In the genomic region with DNA sequence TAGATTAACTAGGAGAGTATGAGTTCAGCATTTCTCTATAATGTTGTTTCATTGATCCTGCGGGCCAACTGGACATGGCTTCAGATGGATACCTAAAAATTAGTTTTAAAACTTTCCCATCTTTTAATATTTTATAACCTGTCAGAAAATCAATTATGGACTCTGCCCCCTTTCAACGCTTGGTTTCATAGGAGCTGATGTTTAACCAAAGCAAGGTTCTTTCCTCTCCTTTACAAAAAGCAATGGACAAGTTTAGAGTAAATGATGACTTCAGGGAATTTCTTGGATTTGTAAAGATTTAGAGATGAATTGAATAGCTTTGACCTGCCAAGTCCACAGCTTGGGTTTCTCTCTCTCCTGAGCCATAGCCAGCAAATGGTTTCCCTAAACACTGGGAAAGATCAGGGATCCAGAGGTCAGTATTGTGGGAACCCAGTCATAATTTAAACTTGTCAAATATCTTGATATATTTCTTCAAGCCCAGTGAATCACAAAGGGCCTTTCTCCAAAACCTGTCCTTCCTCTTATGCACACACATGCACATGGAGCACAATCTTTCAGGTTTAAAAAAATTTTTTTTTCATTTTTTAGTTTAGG, we compare ENCODE assay signal across 33 cellular contexts.
A peak's percentile ranks its signal among the peaks of the same experiment; 100 is the strongest.
DNase-seq lines count a peak whose midpoint lies in the region; ATAC-seq, FAIRE-seq and TF ChIP-seq lines count a peak whose summit lies in the region.
"Had no signal": no experiment of that assay in that cellular context is flagged by ENCODE, and none has a peak within 500 bp of the region (broad histone marks: within the 10 kb centered on the region; RNA-seq: fewer than 3 reads in every experiment).

No MANE protein-coding gene starts in this region.

- H2AFZ ChIP-seq in astrocyte (ENCODE audit: low read depth, low read length) = no peak overlapping the region

- TF ChIP-seq CTCF in astrocyte (IDR thresholded peaks at IDR 0.05; ENCODE audit: insufficient read depth, low read depth, low read length) (no peak), fibroblast of villous mesenchyme (IDR thresholded peaks at IDR 0.05; ENCODE audit: insufficient read depth, low read depth, low read length) (no peak), pancreas (IDR thresholded peaks at IDR 0.05) (no peak), A673 (conservative IDR thresholded peaks at IDR 0.05; ENCODE audit: low read depth, low read length) (no peak)

- H3K27me3 Mint-ChIP-seq in astrocyte (ENCODE audit: low read depth, unreplicated experiment) = peaks cover 7% of the 10 kb centered on the region

- no peaks in the 10 kb centered on the region for H3K4me1 ChIP-seq in astrocyte (ENCODE audit: insufficient read depth, low read length)
- H3K4me1 ChIP-seq in pancreas = peaks cover 0 to 5% (median 0%) of the 10 kb centered on the region in 3 donors
- no peaks in the 10 kb centered on the region for H3K4me1 ChIP-seq in A673 (ENCODE audit: insufficient read depth, low read length, poor library complexity, severe bottlenecking)
- H3K4me1 ChIP-seq: upper lobe of right lung had no signal

- no peaks in the 10 kb centered on the region for H3K79me2 ChIP-seq in astrocyte (ENCODE audit: insufficient read depth, low read length)

- H3K9ac ChIP-seq in astrocyte (ENCODE audit: low read length) = no peak overlapping the region
- H3K9ac ChIP-seq: KMS-11 had no signal

- BruUV-seq in A673 (replicated peaks; lab: Mats Ljungman, UMichigan) = no TSS peak

- no peak overlapping the region for H3K4me3 Mint-ChIP-seq in astrocyte (ENCODE audit: unreplicated experiment)
- H3K4me3 Mint-ChIP-seq: activated CD8-positive, alpha-beta memory T cell treated with anti-CD3 and anti-CD28 coated beads, Interleukin-2, amount 10 ng/mL, durations not matched to agents 7 days and 5 days; activated naive CD8-positive, alpha-beta T cell treated with anti-CD3 and anti-CD28 coated beads, Interleukin-2, amount 50 U/mL, for 24 hours; CD4-positive, alpha-beta memory T cell; central memory CD8-positive, alpha-beta T cell; immature natural killer cell; naive thymus-derived CD8-positive, alpha-beta T cell had no signal

- ATAC-seq in pancreas = peak in 3 of 4 donors; percentile 59 to 78 (median 78)
- ATAC-seq: A549; activated CD8-positive, alpha-beta memory T cell treated with anti-CD3 and anti-CD28 coated beads, Interleukin-2, amount 10 ng/mL, durations not matched to agents 7 days and 5 days; activated naive CD8-positive, alpha-beta T cell treated with anti-CD3 and anti-CD28 coated beads, Interleukin-2, amount 50 U/mL, for 24 hours; left ventricle myocardium superior; naive thymus-derived CD8-positive, alpha-beta T cell; Panc1; T-helper 17 cell; upper lobe of right lung had no signal

- POLR2A ChIA-PET in A673 (lab: Charles Lee; ENCODE audit: low non-redundant PET) = no interaction called here

- H3K27me3 ChIP-seq in astrocyte (ENCODE audit: insufficient read depth, low read length) = no peaks in the 10 kb centered on the region
- no peaks in the 10 kb centered on the region for H3K27me3 ChIP-seq in pancreas
- peaks cover 2% of the 10 kb centered on the region for H3K27me3 ChIP-seq in A673 (replicated peaks; ENCODE audit: insufficient read depth, low read depth, low read length, poor library complexity)
- H3K27me3 ChIP-seq: suprapubic skin, upper lobe of right lung had no signal

- CTCF ChIA-PET in A673 (lab: Charles Lee) = no interaction called here

- H3K9me3 ChIP-seq in astrocyte (ENCODE audit: insufficient read depth, low read depth, low read length) = no peaks in the 10 kb centered on the region
- no peaks in the 10 kb centered on the region for H3K9me3 ChIP-seq in pancreas
- no peaks in the 10 kb centered on the region for H3K9me3 ChIP-seq in A673 (ENCODE audit: low read depth, low read length, poor library complexity, severe bottlenecking)
- H3K9me3 ChIP-seq: A549, suprapubic skin, upper lobe of right lung had no signal

- intact Hi-C loops in pancreas (cut with DNase I) (no loop called here), A673 (cut with micrococcal nuclease; ENCODE audit: unreplicated experiment) (no loop called here)

- H3K4me2 ChIP-seq in astrocyte (ENCODE audit: low read length) = no peak overlapping the region
- H3K4me2 ChIP-seq: A549, KMS-11 had no signal

- no peaks in the 10 kb centered on the region for H4K20me1 ChIP-seq in astrocyte (ENCODE audit: insufficient read depth, low read length)

- DNase-seq in EL = peak; percentile 39
- peak; percentile 64 for DNase-seq in astrocyte (ENCODE audit: low read depth)
- DNase-seq in fibroblast of villous mesenchyme (ENCODE audit: low read depth) = peak; percentile 15
- peak in 1 of 6 donors; percentile 15 for DNase-seq in pancreas
- no peak for DNase-seq in activated T-cell treated with anti-CD3 and anti-CD28 coated beads, Interleukin-2, amount 50 U/mL, for 1 hour
- DNase-seq in A673 (ENCODE audit: low spot score) = no peak
- no peak for DNase-seq in stimulated activated CD4-positive, alpha-beta T cell treated with anti-CD3 and anti-CD28 coated beads, Interleukin-1b, Interleukin-23, amount 100 ng/mL, for 48 hours
- DNase-seq in activated CD4-positive, alpha-beta T cell treated with anti-CD3 and anti-CD28 coated beads for 1 hour = no peak
- DNase-seq: activated CD4-positive, alpha-beta T cell treated with anti-CD3 and anti-CD28 coated beads, Interleukin-2, amount 50 U/mL, for 4 hours; activated CD8-positive, alpha-beta memory T cell treated with anti-CD3 and anti-CD28 coated beads, Interleukin-2, amount 10 ng/mL, durations not matched to agents 7 days and 5 days; activated naive CD8-positive, alpha-beta T cell treated with anti-CD3 and anti-CD28 coated beads, Interleukin-2, amount 50 U/mL, for 24 hours; activated T-cell treated with anti-CD3 and anti-CD28 coated beads, Interleukin-2, amount 50 U/mL, for 48 hours; CD4-positive, alpha-beta memory T cell; DMS 273 treated with DMSO at 0.1 percent for 48 hours; immature natural killer cell; left ventricle myocardium superior; midbrain; naive thymus-derived CD8-positive, alpha-beta T cell; NCI-H1417 treated with DMSO at 0.1 percent for 48 hours; NCI-H2081; NCI-H526; NK-92 treated with Interleukin-12 subunit alpha and Interleukin-12 subunit beta, amount 100 ng/mL, for 24 hours; Right ventricle myocardium superior; stimulated activated naive CD4-positive, alpha-beta T cell; T-helper 17 cell; upper lobe of right lung had no signal

- no peak overlapping the region for H3K27ac ChIP-seq in astrocyte (ENCODE audit: low read depth, low read length)
- peak overlapping the region in 2 of 4 donors; percentile 48 to 63 for H3K27ac ChIP-seq in pancreas
- H3K27ac ChIP-seq in A673 (ENCODE audit: low read depth, low read length, poor library complexity, severe bottlenecking) = no peak overlapping the region
- H3K27ac ChIP-seq: A549, KMS-11, skin epidermis, suprapubic skin, upper lobe of right lung had no signal

- no peaks in the 10 kb centered on the region for H3K9me3 Mint-ChIP-seq in astrocyte (ENCODE audit: unreplicated experiment)
- H3K9me3 Mint-ChIP-seq: activated naive CD8-positive, alpha-beta T cell treated with anti-CD3 and anti-CD28 coated beads, Interleukin-2, amount 50 U/mL, for 24 hours; CD4-positive, alpha-beta memory T cell; central memory CD8-positive, alpha-beta T cell; immature natural killer cell; naive thymus-derived CD8-positive, alpha-beta T cell had no signal

- H3K36me3 ChIP-seq in astrocyte (ENCODE audit: insufficient read depth, low read length) (no peaks in the 10 kb centered on the region), pancreas (no peaks in the 10 kb centered on the region), A673 (ENCODE audit: insufficient read depth, low read length, poor library complexity, severe bottlenecking) (no peaks in the 10 kb centered on the region)
- H3K36me3 ChIP-seq: suprapubic skin, upper lobe of right lung had no signal

- no peak overlapping the region for H3K27ac Mint-ChIP-seq in astrocyte (ENCODE audit: unreplicated experiment)
- H3K27ac Mint-ChIP-seq: activated CD8-positive, alpha-beta memory T cell treated with anti-CD3 and anti-CD28 coated beads, Interleukin-2, amount 10 ng/mL, durations not matched to agents 7 days and 5 days; activated naive CD8-positive, alpha-beta T cell treated with anti-CD3 and anti-CD28 coated beads, Interleukin-2, amount 50 U/mL, for 24 hours; CD4-positive, alpha-beta memory T cell; immature natural killer cell; naive thymus-derived CD8-positive, alpha-beta T cell; T-helper 17 cell had no signal

- H3K4me1 Mint-ChIP-seq in astrocyte (ENCODE audit: low read depth, unreplicated experiment) = no peaks in the 10 kb centered on the region
- H3K4me1 Mint-ChIP-seq: activated CD8-positive, alpha-beta memory T cell treated with anti-CD3 and anti-CD28 coated beads, Interleukin-2, amount 10 ng/mL, durations not matched to agents 7 days and 5 days; activated naive CD8-positive, alpha-beta T cell treated with anti-CD3 and anti-CD28 coated beads, Interleukin-2, amount 50 U/mL, for 24 hours; CD4-positive, alpha-beta memory T cell; central memory CD8-positive, alpha-beta T cell; immature natural killer cell; naive thymus-derived CD8-positive, alpha-beta T cell; T-helper 17 cell had no signal

- H3K4me3 ChIP-seq in astrocyte (ENCODE audit: insufficient read depth, low read depth, low read length) (no peak overlapping the region), fibroblast of villous mesenchyme (ENCODE audit: low read depth, low read length) (no peak overlapping the region), pancreas (no peak overlapping the region), A673 (ENCODE audit: low read depth, low read length, poor library complexity, severe bottlenecking) (no peak overlapping the region)
- H3K4me3 ChIP-seq: A549, skin epidermis, suprapubic skin, upper lobe of right lung had no signal

- FAIRE-seq in astrocyte (lab: Jason Lieb, UNC) (no peak), pancreas (lab: Jason Lieb, UNC) (no peak)
- FAIRE-seq: A549, endometrium had no signal

- 24 to 26% methylated on average over 2 of the region's 2 CpGs for WGBS in pancreas, 2 donors

- H3K36me3 Mint-ChIP-seq in astrocyte (ENCODE audit: low read depth, unreplicated experiment) = no peaks in the 10 kb centered on the region
- H3K36me3 Mint-ChIP-seq: activated CD8-positive, alpha-beta memory T cell treated with anti-CD3 and anti-CD28 coated beads, Interleukin-2, amount 10 ng/mL, durations not matched to agents 7 days and 5 days; CD4-positive, alpha-beta memory T cell; immature natural killer cell; naive thymus-derived CD8-positive, alpha-beta T cell had no signal

Comparison
In these comparisons a context has a peak if more than half of its experiments do, and no peak if none do; other contexts are left out.
1. DNase-seq: peak in EL (single experiment), astrocyte (single experiment) and fibroblast of villous mesenchyme (single experiment); none in activated T-cell treated with anti-CD3 and anti-CD28 coated beads, Interleukin-2, amount 50 U/mL, for 1 hour (single experiment), A673 (single experiment), stimulated activated CD4-positive, alpha-beta T cell treated with anti-CD3 and anti-CD28 coated beads, Interleukin-1b, Interleukin-23, amount 100 ng/mL, for 48 hours (single experiment) and activated CD4-positive, alpha-beta T cell treated with anti-CD3 and anti-CD28 coated beads for 1 hour (single experiment).